Comparison of ENCODE assay signal across 11 cellular contexts in the genomic region with DNA sequence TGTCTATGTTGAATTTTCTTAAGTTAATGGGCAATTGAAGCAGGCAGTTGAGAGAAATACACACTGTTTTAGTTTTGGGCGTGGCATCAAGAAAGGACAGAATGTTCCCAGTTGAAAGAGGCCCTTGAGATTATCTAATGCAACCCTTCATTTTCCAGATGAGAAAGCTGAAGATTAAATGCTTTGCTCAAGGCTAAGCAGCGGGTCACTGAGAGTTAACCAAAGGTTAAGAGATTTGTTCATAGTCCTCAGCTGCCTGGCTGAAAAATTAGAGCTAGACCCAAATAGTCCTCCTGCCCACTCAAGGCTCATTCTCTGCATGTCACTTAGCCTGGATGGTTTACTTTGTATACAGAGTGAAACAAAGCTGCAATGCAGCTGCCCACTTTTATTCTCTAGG. TPM values are rescaled to one million over a fixed set of nuclear protein-coding genes. Genes with fewer than 3 reads are reported as not detected.
DNase-seq lines count a peak whose midpoint lies in the region; ATAC-seq and TF ChIP-seq lines count a peak whose summit lies in the region.
"Had no signal": no experiment of that assay in that cellular context is flagged by ENCODE, and none has a peak within 500 bp of the region (broad histone marks: within the 10 kb centered on the region; RNA-seq: fewer than 3 reads in every experiment).

No MANE protein-coding gene starts in this region.

- TF ChIP-seq CTCF in choroid plexus epithelial cell (conservative IDR thresholded peaks at IDR 0.05; ENCODE audit: low read depth, low read length) (no peak), lower lobe of right lung (IDR thresholded peaks at IDR 0.05) (no peak), upper lobe of left lung (IDR thresholded peaks at IDR 0.05) (no peak)

- TF ChIP-seq EP300 in upper lobe of left lung (IDR thresholded peaks at IDR 0.05): peak in 2 of 4 donors; percentile 42 to 80

- H3K36me3 ChIP-seq in lower lobe of right lung (no peaks in the 10 kb centered on the region), upper lobe of left lung (no peaks in the 10 kb centered on the region)

- WGBS in upper lobe of left lung, 2 donors: 37 to 47% methylated on average over 2 of the region's 2 CpGs

- no peaks in the 10 kb centered on the region for H3K9me3 ChIP-seq in lower lobe of right lung
- no peaks in the 10 kb centered on the region for H3K9me3 ChIP-seq in upper lobe of left lung

- no peaks in the 10 kb centered on the region for H3K4me1 ChIP-seq in lower lobe of right lung
- peaks cover 0 to 9% (median 6%) of the 10 kb centered on the region in 4 donors for H3K4me1 ChIP-seq in upper lobe of left lung

- no peak for TF ChIP-seq POLR2A in upper lobe of left lung (IDR thresholded peaks at IDR 0.05)

- H3K27ac ChIP-seq in lower lobe of right lung (no peak overlapping the region), upper lobe of left lung (peak overlapping the region in 1 of 4 donors; percentile 52)

- no peak overlapping the region for H3K4me3 ChIP-seq in choroid plexus epithelial cell (ENCODE audit: low read depth, low read length)
- H3K4me3 ChIP-seq in lower lobe of right lung: no peak overlapping the region
- no peak overlapping the region for H3K4me3 ChIP-seq in upper lobe of left lung

- intact Hi-C loops in lower lobe of right lung (cut with DNase I): no loop called here

- H3K27me3 ChIP-seq in lower lobe of right lung (ENCODE audit: low read depth) (no peaks in the 10 kb centered on the region), upper lobe of left lung (no peaks in the 10 kb centered on the region)

- DNase-seq in NCI-H1417 (lab: John Stamatoyannopoulos, UW) (peak in 2 of 3 experiments; percentile 54 to 92), NCI-H1417 treated with DMSO at 0.1 percent for 48 hours (lab: John Stamatoyannopoulos, UW) (no peak), choroid plexus epithelial cell (ENCODE audit: low read depth) (peak; percentile 55), lower lobe of right lung (no peak), upper lobe of left lung (peak in 1 of 2 donors; percentile 41)
- DNase-seq in activated CD4-positive, alpha-beta T cell treated with anti-CD3 and anti-CD28 coated beads for 1 hour: no peak
- DNase-seq: 8988T; NK-92 treated with Interleukin-12 subunit alpha and Interleukin-12 subunit beta, amount 100 ng/mL, for 24 hours had no signal

- peak; percentile 93 to 96 for ATAC-seq in lower lobe of right lung
- peak; percentile 88 to 89 for ATAC-seq in upper lobe of left lung (ENCODE audit: low FRiP score in 2 of 2)
- ATAC-seq in SK-N-SH treated with all-trans-retinoic acid at 6 μM for 48 hours: no peak
- no peak for ATAC-seq in HG03442 (IDR thresholded peaks at IDR 0.05; ENCODE audit: unreplicated experiment)
- ATAC-seq: activated CD4-positive, CD25-positive, alpha-beta regulatory T cell treated with anti-CD3 and anti-CD28 coated beads, Interleukin-2, amount 50 U/mL, for 24 hours had no signal

TF ChIP-seq in SK-N-SH treated with all-trans-retinoic acid at 6 μM for 48 hours, 23 proteins besides CTCF, POLR2A, EP300 and RAD21:
- TF ChIP-seq GLIS3 (CRISPR knock-in tag; IDR thresholded peaks at IDR 0.05) (no peak), ZNF565 (CRISPR knock-in tag; conservative IDR thresholded peaks at IDR 0.05; ENCODE audit: low read depth) (no peak), TOX (CRISPR knock-in tag; IDR thresholded peaks at IDR 0.05; ENCODE audit: borderline replicate concordance) (no peak), TCF4 (CRISPR knock-in tag; IDR thresholded peaks at IDR 0.05; ENCODE audit: borderline replicate concordance) (no peak), ZNF8 (CRISPR knock-in tag; IDR thresholded peaks at IDR 0.05) (no peak), CSDC2 (CRISPR knock-in tag; IDR thresholded peaks at IDR 0.05) (no peak), ZC3H10 (CRISPR knock-in tag; IDR thresholded peaks at IDR 0.05) (no peak)
- TF ChIP-seq, protein P1, sequence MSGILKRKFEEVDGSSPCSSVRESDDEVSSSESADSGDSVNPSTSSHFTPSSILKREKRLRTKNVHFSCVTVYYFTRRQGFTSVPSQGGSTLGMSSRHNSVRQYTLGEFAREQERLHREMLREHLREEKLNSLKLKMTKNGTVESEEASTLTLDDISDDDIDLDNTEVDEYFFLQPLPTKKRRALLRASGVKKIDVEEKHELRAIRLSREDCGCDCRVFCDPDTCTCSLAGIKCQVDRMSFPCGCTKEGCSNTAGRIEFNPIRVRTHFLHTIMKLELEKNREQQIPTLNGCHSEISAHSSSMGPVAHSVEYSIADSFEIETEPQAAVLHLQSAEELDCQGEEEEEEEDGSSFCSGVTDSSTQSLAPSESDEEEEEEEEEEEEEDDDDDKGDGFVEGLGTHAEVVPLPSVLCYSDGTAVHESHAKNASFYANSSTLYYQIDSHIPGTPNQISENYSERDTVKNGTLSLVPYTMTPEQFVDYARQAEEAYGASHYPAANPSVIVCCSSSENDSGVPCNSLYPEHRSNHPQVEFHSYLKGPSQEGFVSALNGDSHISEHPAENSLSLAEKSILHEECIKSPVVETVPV (CRISPR knock-in tag; IDR thresholded peaks at IDR 0.05): no peak
- TF ChIP-seq, protein P2, sequence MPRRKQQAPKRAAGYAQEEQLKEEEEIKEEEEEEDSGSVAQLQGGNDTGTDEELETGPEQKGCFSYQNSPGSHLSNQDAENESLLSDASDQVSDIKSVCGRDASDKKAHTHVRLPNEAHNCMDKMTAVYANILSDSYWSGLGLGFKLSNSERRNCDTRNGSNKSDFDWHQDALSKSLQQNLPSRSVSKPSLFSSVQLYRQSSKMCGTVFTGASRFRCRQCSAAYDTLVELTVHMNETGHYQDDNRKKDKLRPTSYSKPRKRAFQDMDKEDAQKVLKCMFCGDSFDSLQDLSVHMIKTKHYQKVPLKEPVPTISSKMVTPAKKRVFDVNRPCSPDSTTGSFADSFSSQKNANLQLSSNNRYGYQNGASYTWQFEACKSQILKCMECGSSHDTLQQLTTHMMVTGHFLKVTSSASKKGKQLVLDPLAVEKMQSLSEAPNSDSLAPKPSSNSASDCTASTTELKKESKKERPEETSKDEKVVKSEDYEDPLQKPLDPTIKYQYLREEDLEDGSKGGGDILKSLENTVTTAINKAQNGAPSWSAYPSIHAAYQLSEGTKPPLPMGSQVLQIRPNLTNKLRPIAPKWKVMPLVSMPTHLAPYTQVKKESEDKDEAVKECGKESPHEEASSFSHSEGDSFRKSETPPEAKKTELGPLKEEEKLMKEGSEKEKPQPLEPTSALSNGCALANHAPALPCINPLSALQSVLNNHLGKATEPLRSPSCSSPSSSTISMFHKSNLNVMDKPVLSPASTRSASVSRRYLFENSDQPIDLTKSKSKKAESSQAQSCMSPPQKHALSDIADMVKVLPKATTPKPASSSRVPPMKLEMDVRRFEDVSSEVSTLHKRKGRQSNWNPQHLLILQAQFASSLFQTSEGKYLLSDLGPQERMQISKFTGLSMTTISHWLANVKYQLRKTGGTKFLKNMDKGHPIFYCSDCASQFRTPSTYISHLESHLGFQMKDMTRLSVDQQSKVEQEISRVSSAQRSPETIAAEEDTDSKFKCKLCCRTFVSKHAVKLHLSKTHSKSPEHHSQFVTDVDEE (CRISPR knock-in tag; IDR thresholded peaks at IDR 0.05): no peak

RNA-seq across cellular contexts. Expression of a gene that starts 46.7 kb away (rescaled TPM):
- total RNA-seq in lower lobe of right lung: 35.1 TPM
- 10 to 100 TPM; 26.5 to 50.1 (median 46.5) TPM for total RNA-seq in upper lobe of left lung

Comparison
In these comparisons a context has a peak if more than half of its experiments do, and no peak if none do; other contexts are left out.
1. DNase-seq: peak in NCI-H1417 (2 of 3) and choroid plexus epithelial cell (single experiment); none in NCI-H1417 treated with DMSO at 0.1 percent for 48 hours (single experiment), lower lobe of right lung (single experiment) and activated CD4-positive, alpha-beta T cell treated with anti-CD3 and anti-CD28 coated beads for 1 hour (single experiment).
2. ATAC-seq: peak in lower lobe of right lung (2 of 2) and upper lobe of left lung (2 of 2); none in SK-N-SH treated with all-trans-retinoic acid at 6 μM for 48 hours (single experiment) and HG03442 (single experiment).